Comparison of ENCODE assay signal across 8 cellular contexts in genomic region chr10:73625004-73625883, GRCh38. TPM values are rescaled to one million over a fixed set of nuclear protein-coding genes. Genes with fewer than 3 reads are reported as not detected.
DNase-seq lines count a peak whose midpoint lies in the region; ATAC-seq and TF ChIP-seq lines count a peak whose summit lies in the region.

No MANE protein-coding gene starts in this region.

- peak overlapping the region; percentile 96 for H3K4me3 Mint-ChIP-seq in activated CD4-positive, alpha-beta T cell treated with anti-CD3 and anti-CD28 coated beads for 36 hours
- H3K4me3 Mint-ChIP-seq in activated CD8-positive, alpha-beta T cell treated with anti-CD3 and anti-CD28 coated beads, Interleukin-2, amount 10 ng/mL, durations not matched to agents 7 days and 5 days: peak overlapping the region; percentile 88

- H3K9me3 Mint-ChIP-seq in activated CD4-positive, alpha-beta T cell treated with anti-CD3 and anti-CD28 coated beads for 36 hours (ENCODE audit: low read depth): no peaks in the 10 kb centered on the region
- H3K9me3 Mint-ChIP-seq in activated CD8-positive, alpha-beta T cell treated with anti-CD3 and anti-CD28 coated beads, Interleukin-2, amount 10 ng/mL, durations not matched to agents 7 days and 5 days (ENCODE audit: insufficient read depth): no peaks in the 10 kb centered on the region

- peak; percentile 67 for ATAC-seq in activated CD4-positive, alpha-beta T cell treated with anti-CD3 and anti-CD28 coated beads for 36 hours
- peak; percentile 32 for ATAC-seq in GM21737 (IDR thresholded peaks at IDR 0.05; ENCODE audit: unreplicated experiment)
- peak; percentile 80 for ATAC-seq in activated CD8-positive, alpha-beta T cell treated with anti-CD3 and anti-CD28 coated beads, Interleukin-2, amount 10 ng/mL, durations not matched to agents 7 days and 5 days
- ATAC-seq in Right ventricle myocardium superior (ENCODE audit: poor library complexity): peak; percentile 55

- POLR2A ChIA-PET in activated CD4-positive, alpha-beta T cell treated with anti-CD3 and anti-CD28 coated beads for 36 hours (lab: Charles Lee): interaction anchor here (0.6 to 1.9 kb wide), 6 partner anchors 130 to 536 kb away, joined by 3 to 6 read pairs (median 4); partner anchors contain the start of genes DNAJC9, MRPS16 and PPP3CB
- POLR2A ChIA-PET in activated CD8-positive, alpha-beta T cell treated with anti-CD3 and anti-CD28 coated beads, Interleukin-2, amount 10 ng/mL, durations not matched to agents 7 days and 5 days (lab: Charles Lee): interaction anchor here (0.7 to 1.2 kb wide), 8 partner anchors 16 to 530 kb away, joined by 3 to 4 read pairs (median 4); partner anchors contain the start of genes ADK, AP3M1, DNAJC9 and USP54

- H3K4me2 ChIP-seq in osteoblast (ENCODE audit: insufficient read depth, low read length): peak overlapping the region; percentile 82

- peaks cover 5% of the 10 kb centered on the region for H3K36me3 Mint-ChIP-seq in activated CD4-positive, alpha-beta T cell treated with anti-CD3 and anti-CD28 coated beads for 36 hours (ENCODE audit: low read depth)
- peaks cover 3% of the 10 kb centered on the region for H3K36me3 Mint-ChIP-seq in activated CD8-positive, alpha-beta T cell treated with anti-CD3 and anti-CD28 coated beads, Interleukin-2, amount 10 ng/mL, durations not matched to agents 7 days and 5 days (ENCODE audit: low read depth)

- peaks cover 5% of the 10 kb centered on the region for H3K4me1 ChIP-seq in osteoblast (ENCODE audit: insufficient read depth, low read length)

- H3K27me3 Mint-ChIP-seq in activated CD4-positive, alpha-beta T cell treated with anti-CD3 and anti-CD28 coated beads for 36 hours: no peaks in the 10 kb centered on the region
- H3K27me3 Mint-ChIP-seq in activated CD8-positive, alpha-beta T cell treated with anti-CD3 and anti-CD28 coated beads, Interleukin-2, amount 10 ng/mL, durations not matched to agents 7 days and 5 days (ENCODE audit: low read depth): no peaks in the 10 kb centered on the region

- H3K79me2 ChIP-seq in osteoblast (ENCODE audit: insufficient read depth, low read length): peaks cover 7% of the 10 kb centered on the region

- TF ChIP-seq CTCF in LNCaP clone FGC (IDR thresholded peaks at IDR 0.05; ENCODE audit: control insufficient read depth, extremely low read depth, insufficient read depth) (no peak), osteoblast (IDR thresholded peaks at IDR 0.05; ENCODE audit: extremely low read depth, low read depth, low read length) (no peak)

- no peaks in the 10 kb centered on the region for H3K27me3 ChIP-seq in osteoblast (ENCODE audit: insufficient read depth, low read length)

- H3K4me1 Mint-ChIP-seq in activated CD4-positive, alpha-beta T cell treated with anti-CD3 and anti-CD28 coated beads for 36 hours: peaks cover 19% of the 10 kb centered on the region
- H3K4me1 Mint-ChIP-seq in activated CD8-positive, alpha-beta T cell treated with anti-CD3 and anti-CD28 coated beads, Interleukin-2, amount 10 ng/mL, durations not matched to agents 7 days and 5 days (ENCODE audit: low read depth): peaks cover 26% of the 10 kb centered on the region

- no peaks in the 10 kb centered on the region for H3K9me3 ChIP-seq in osteoblast (ENCODE audit: low read depth, low read length)

- H3K27ac Mint-ChIP-seq in activated CD4-positive, alpha-beta T cell treated with anti-CD3 and anti-CD28 coated beads for 36 hours: peak overlapping the region; percentile 55
- H3K27ac Mint-ChIP-seq in activated CD8-positive, alpha-beta T cell treated with anti-CD3 and anti-CD28 coated beads, Interleukin-2, amount 10 ng/mL, durations not matched to agents 7 days and 5 days: peak overlapping the region; percentile 91

- H2AFZ ChIP-seq in osteoblast (ENCODE audit: low read length): peak overlapping the region; percentile 99

- H3K27ac ChIP-seq in osteoblast (ENCODE audit: low read depth, low read length): peak overlapping the region; percentile 73

- intact Hi-C loops in activated CD4-positive, alpha-beta T cell treated with anti-CD3 and anti-CD28 coated beads for 36 hours (cut with DNase I, micrococcal nuclease): loop anchor here (1.0 to 5.0 kb wide), 5 partner anchors 147 to 1202 kb away; partner anchors contain the start of genes ANXA7 (in 1 of the 2), DNAJC9 (in 1 of the 2), KAT6B (in 1 of the 2) and MRPS16 (in 1 of the 2)
- intact Hi-C loops in Right ventricle myocardium superior (cut with DNase I): no loop called here

- DNase-seq in activated CD4-positive, alpha-beta T cell treated with anti-CD3 and anti-CD28 coated beads for 36 hours: peak; percentile 30
- no peak for DNase-seq in activated CD4-positive, alpha-beta T cell treated with anti-CD3 and anti-CD28 coated beads, Interleukin-2, amount 50 U/mL, for 48 hours
- DNase-seq in LNCaP clone FGC (ENCODE audit: low read depth) (no peak), Right ventricle myocardium superior (peak; percentile 54), osteoblast (ENCODE audit: insufficient read length, low spot score, missing footprints) (peak; percentile 82), NCI-H187 treated with DMSO at 0.1 percent for 48 hours (lab: John Stamatoyannopoulos, UW) (no peak)
- no peak for DNase-seq in activated CD8-positive, alpha-beta T cell treated with anti-CD3 and anti-CD28 coated beads, Interleukin-2, amount 10 ng/mL, durations not matched to agents 7 days and 5 days

- H3K4me3 ChIP-seq in LNCaP clone FGC (ENCODE audit: low read depth, low read length) (peak overlapping the region; percentile 94), osteoblast (ENCODE audit: insufficient read depth, low read length) (peak overlapping the region; percentile 98)

- H3K36me3 ChIP-seq in osteoblast (ENCODE audit: insufficient read depth, low read length): no peaks in the 10 kb centered on the region

- CTCF ChIA-PET in activated CD4-positive, alpha-beta T cell treated with anti-CD3 and anti-CD28 coated beads for 36 hours (lab: Charles Lee): interaction anchor here (0.6 to 1.8 kb wide), 3 partner anchors 20 to 535 kb away, joined by 4 to 6 read pairs (median 4); no protein-coding TSS in a partner anchor
- CTCF ChIA-PET in activated CD8-positive, alpha-beta T cell treated with anti-CD3 and anti-CD28 coated beads, Interleukin-2, amount 10 ng/mL, durations not matched to agents 7 days and 5 days (lab: Charles Lee): interaction anchor here (0.8 to 3.9 kb wide), 7 partner anchors 18 to 380 kb away, joined by 3 to 20 read pairs (median 3); partner anchors contain the start of genes PPP3CB and USP54

- H4K20me1 ChIP-seq in osteoblast (ENCODE audit: insufficient read depth, low read length): no peaks in the 10 kb centered on the region

RNA-seq across cellular contexts. Expression of gene MYOZ1, which starts 16.0 kb away (rescaled TPM):
- not detected for total RNA-seq in activated CD4-positive, alpha-beta T cell treated with anti-CD3 and anti-CD28 coated beads for 36 hours
- total RNA-seq in activated CD8-positive, alpha-beta T cell treated with anti-CD3 and anti-CD28 coated beads, Interleukin-2, amount 10 ng/mL, durations not matched to agents 7 days and 5 days: not detected
- total RNA-seq in Right ventricle myocardium superior (0.38 TPM), osteoblast (not detected in 2 replicates)

RNA-seq across cellular contexts. Expression of gene SYNPO2L, which starts 30.6 kb away (rescaled TPM):
- not detected for total RNA-seq in activated CD4-positive, alpha-beta T cell treated with anti-CD3 and anti-CD28 coated beads for 36 hours
- under 1 TPM in 1 of 2 experiments, not detected in 1; 0.05 TPM for total RNA-seq in activated CD8-positive, alpha-beta T cell treated with anti-CD3 and anti-CD28 coated beads, Interleukin-2, amount 10 ng/mL, durations not matched to agents 7 days and 5 days
- total RNA-seq in Right ventricle myocardium superior (213 TPM), osteoblast (under 0.01 TPM in 1 of 2 replicates, not detected in the other)

RNA-seq across cellular contexts. Expression of gene USP54, which starts 34.1 kb away (rescaled TPM):
- 1 to 10 TPM; 4.3 to 4.5 TPM for total RNA-seq in activated CD4-positive, alpha-beta T cell treated with anti-CD3 and anti-CD28 coated beads for 36 hours
- total RNA-seq in activated CD8-positive, alpha-beta T cell treated with anti-CD3 and anti-CD28 coated beads, Interleukin-2, amount 10 ng/mL, durations not matched to agents 7 days and 5 days: 1 to 10 TPM; 3.7 to 4.3 TPM
- total RNA-seq in Right ventricle myocardium superior (22.5 TPM), osteoblast (23.0 and 25.0 TPM in 2 replicates)

Comparison
In these comparisons a context has a peak if more than half of its experiments do, and no peak if none do; other contexts are left out.
1. DNase-seq: peak in activated CD4-positive, alpha-beta T cell treated with anti-CD3 and anti-CD28 coated beads for 36 hours (single experiment), Right ventricle myocardium superior (single experiment) and osteoblast (single experiment); none in activated CD4-positive, alpha-beta T cell treated with anti-CD3 and anti-CD28 coated beads, Interleukin-2, amount 50 U/mL, for 48 hours (0 of 2), LNCaP clone FGC (single experiment), activated CD8-positive, alpha-beta T cell treated with anti-CD3 and anti-CD28 coated beads, Interleukin-2, amount 10 ng/mL, durations not matched to agents 7 days and 5 days (single experiment) and NCI-H187 treated with DMSO at 0.1 percent for 48 hours (single experiment).
2. RNA of gene SYNPO2L, which starts 30.6 kb away (total RNA-seq): 213 TPM in Right ventricle myocardium superior (single experiment); 0.05 TPM in activated CD8-positive, alpha-beta T cell treated with anti-CD3 and anti-CD28 coated beads, Interleukin-2, amount 10 ng/mL, durations not matched to agents 7 days and 5 days, not detected in activated CD4-positive, alpha-beta T cell treated with anti-CD3 and anti-CD28 coated beads for 36 hours and under 0.01 TPM in osteoblast; every median in the first group is over 100 times any median in the second.
3. Peak in every context shown above with its lines, with median percentiles within 50 percentile points of each other: ATAC-seq.